In genomic region chr1:41404308-41404755, GRCh38 we compare ENCODE assay signal across 1 cellular context.
TF ChIP-seq lines count a peak whose summit lies in the region.

No MANE protein-coding gene starts in this region.

TF ChIP-seq in H1, 55 proteins besides CTCF, POLR2A, EP300 and RAD21:
- TF ChIP-seq TAF7 (optimal IDR thresholded peaks at IDR 0.05; ENCODE audit: borderline replicate concordance, low read depth, low read length) (no peak), USF2 (IDR thresholded peaks at IDR 0.05; ENCODE audit: low read length) (no peak), SP2 (IDR thresholded peaks at IDR 0.05; ENCODE audit: low read length) (no peak), BACH1 (IDR thresholded peaks at IDR 0.05; ENCODE audit: low read length) (no peak), TAF1 (IDR thresholded peaks at IDR 0.05; ENCODE audit: low read depth, low read length) (no peak), SIRT6 (IDR thresholded peaks at IDR 0.05; ENCODE audit: low read length) (no peak), SIN3A (conservative IDR thresholded peaks at IDR 0.05 in 1 of 2, IDR thresholded peaks at IDR 0.05 in 1 of 2; ENCODE audit: low read depth in 1 of 2, low read length in 2 of 2) (no peak; a peak in 1 of 4 replicates), NRF1 (IDR thresholded peaks at IDR 0.05; ENCODE audit: low read depth, low read length) (no peak), BCL11A (IDR thresholded peaks at IDR 0.05; ENCODE audit: low read depth in 2 of 2, low read length in 2 of 2) (no peak), KDM1A (IDR thresholded peaks at IDR 0.05; ENCODE audit: borderline replicate concordance, low read length) (no peak), TEAD4 (IDR thresholded peaks at IDR 0.05; ENCODE audit: low read depth, low read length) (no peak), CHD2 (IDR thresholded peaks at IDR 0.05; ENCODE audit: low read length) (no peak), SRF (IDR thresholded peaks at IDR 0.05; ENCODE audit: low read depth, low read length) (no peak), RFX5 (IDR thresholded peaks at IDR 0.05; ENCODE audit: borderline replicate concordance, low read depth, low read length) (no peak), JUN (IDR thresholded peaks at IDR 0.05; ENCODE audit: low read depth, low read length) (no peak), NANOG (IDR thresholded peaks at IDR 0.05; ENCODE audit: insufficient read depth, low read depth, low read length, poor library complexity, severe bottlenecking) (no peak), CREB1 (IDR thresholded peaks at IDR 0.05) (no peak), SP1 (IDR thresholded peaks at IDR 0.05; ENCODE audit: low read depth, low read length) (no peak)
- TF ChIP-seq, protein P1, sequence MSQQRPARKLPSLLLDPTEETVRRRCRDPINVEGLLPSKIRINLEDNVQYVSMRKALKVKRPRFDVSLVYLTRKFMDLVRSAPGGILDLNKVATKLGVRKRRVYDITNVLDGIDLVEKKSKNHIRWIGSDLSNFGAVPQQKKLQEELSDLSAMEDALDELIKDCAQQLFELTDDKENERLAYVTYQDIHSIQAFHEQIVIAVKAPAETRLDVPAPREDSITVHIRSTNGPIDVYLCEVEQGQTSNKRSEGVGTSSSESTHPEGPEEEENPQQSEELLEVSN (IDR thresholded peaks at IDR 0.05) = no peak
- TF ChIP-seq, protein P2, sequence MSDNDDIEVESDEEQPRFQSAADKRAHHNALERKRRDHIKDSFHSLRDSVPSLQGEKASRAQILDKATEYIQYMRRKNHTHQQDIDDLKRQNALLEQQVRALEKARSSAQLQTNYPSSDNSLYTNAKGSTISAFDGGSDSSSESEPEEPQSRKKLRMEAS (IDR thresholded peaks at IDR 0.05) = no peak
TF ChIP-seq in H1: peak in this region for 0.
